ENCODE assay signal across 1 cellular context in the genomic region with DNA sequence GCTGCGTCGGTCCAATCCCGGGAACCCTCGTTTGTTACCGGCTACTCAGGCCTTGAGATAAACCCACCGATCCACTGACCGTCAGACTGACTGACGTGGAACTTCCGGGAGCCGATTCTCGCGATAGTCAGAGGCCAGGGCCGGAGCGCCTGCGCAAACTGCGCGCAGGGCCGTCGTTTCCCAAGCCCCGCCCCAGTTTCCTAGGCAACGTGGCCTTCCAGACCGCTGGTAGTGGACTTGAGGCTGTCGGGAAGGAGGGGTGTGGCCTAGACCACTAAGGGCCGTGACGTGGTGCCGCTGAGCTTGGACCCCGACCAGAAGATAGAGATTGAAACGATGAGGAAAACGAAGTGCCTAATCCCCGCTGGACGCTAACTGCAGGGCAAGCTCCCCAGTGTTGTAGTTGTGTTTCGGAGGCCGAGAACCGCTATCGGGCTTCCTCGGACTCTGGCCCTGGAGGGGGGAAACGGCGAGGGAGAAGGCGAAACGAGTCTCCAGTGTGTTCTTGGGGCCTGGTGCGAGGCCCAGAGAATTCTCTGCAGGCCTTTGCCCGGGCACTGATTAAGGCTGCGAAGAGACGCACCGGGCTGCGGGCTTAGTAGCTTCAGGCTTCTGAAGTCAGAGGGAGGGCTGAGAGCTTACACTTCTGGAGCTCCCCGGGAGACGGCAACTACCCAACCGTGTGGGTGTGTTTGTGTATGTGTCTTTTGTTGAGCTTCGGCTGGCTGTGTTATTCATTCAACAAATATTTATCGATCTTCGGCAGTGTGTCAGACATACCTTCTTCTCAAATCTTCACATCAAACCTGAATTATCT.
TF ChIP-seq lines count a peak whose summit lies in the region.

COPB2 (minus strand) TSS at position 96 of the 817 bp plus-strand sequence. CDS start 97 bp downstream, outside the sequence.

TF ChIP-seq in GM12878, 131 proteins besides CTCF, POLR2A, EP300 and RAD21 (continued from another document and continues in another):
- no peak for TF ChIP-seq HSF1 (IDR thresholded peaks at IDR 0.05; ENCODE audit: low read depth, low read length)
- TF ChIP-seq RB1 (IDR thresholded peaks at IDR 0.05; ENCODE audit: borderline replicate concordance): peak; percentile 37; the same call in 1 of the 2 replicates
- TF ChIP-seq BRCA1 (IDR thresholded peaks at IDR 0.05; ENCODE audit: low read depth, low read length): peak; percentile 97
- TF ChIP-seq TCF12 (IDR thresholded peaks at IDR 0.05; ENCODE audit: low read depth, low read length): no peak
- peak; percentile 97 for TF ChIP-seq CBFB (IDR thresholded peaks at IDR 0.05; ENCODE audit: low read depth)
- TF ChIP-seq YBX1 (IDR thresholded peaks at IDR 0.05): no peak
- no peak for TF ChIP-seq ZNF687 (IDR thresholded peaks at IDR 0.05)
- TF ChIP-seq ZNF207 (IDR thresholded peaks at IDR 0.05; ENCODE audit: borderline replicate concordance): peak; percentile 37; the same call in 1 of the 2 replicates
- no peak for TF ChIP-seq E2F4 (IDR thresholded peaks at IDR 0.05; ENCODE audit: low read depth, low read length)
- TF ChIP-seq, protein P1, sequence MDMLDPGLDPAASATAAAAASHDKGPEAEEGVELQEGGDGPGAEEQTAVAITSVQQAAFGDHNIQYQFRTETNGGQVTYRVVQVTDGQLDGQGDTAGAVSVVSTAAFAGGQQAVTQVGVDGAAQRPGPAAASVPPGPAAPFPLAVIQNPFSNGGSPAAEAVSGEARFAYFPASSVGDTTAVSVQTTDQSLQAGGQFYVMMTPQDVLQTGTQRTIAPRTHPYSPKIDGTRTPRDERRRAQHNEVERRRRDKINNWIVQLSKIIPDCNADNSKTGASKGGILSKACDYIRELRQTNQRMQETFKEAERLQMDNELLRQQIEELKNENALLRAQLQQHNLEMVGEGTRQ (IDR thresholded peaks at IDR 0.05; ENCODE audit: borderline replicate concordance, low read depth, low read length): no peak
- no peak for TF ChIP-seq CBX5 (IDR thresholded peaks at IDR 0.05; ENCODE audit: low read depth)
- TF ChIP-seq, protein P2, sequence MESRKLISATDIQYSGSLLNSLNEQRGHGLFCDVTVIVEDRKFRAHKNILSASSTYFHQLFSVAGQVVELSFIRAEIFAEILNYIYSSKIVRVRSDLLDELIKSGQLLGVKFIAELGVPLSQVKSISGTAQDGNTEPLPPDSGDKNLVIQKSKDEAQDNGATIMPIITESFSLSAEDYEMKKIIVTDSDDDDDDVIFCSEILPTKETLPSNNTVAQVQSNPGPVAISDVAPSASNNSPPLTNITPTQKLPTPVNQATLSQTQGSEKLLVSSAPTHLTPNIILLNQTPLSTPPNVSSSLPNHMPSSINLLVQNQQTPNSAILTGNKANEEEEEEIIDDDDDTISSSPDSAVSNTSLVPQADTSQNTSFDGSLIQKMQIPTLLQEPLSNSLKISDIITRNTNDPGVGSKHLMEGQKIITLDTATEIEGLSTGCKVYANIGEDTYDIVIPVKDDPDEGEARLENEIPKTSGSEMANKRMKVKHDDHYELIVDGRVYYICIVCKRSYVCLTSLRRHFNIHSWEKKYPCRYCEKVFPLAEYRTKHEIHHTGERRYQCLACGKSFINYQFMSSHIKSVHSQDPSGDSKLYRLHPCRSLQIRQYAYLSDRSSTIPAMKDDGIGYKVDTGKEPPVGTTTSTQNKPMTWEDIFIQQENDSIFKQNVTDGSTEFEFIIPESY (IDR thresholded peaks at IDR 0.05): no peak
- no peak for TF ChIP-seq ZNF24 (IDR thresholded peaks at IDR 0.05)
- TF ChIP-seq EZH2 (IDR thresholded peaks at IDR 0.05; ENCODE audit: borderline replicate concordance, control insufficient read depth, low read depth, low read length): no peak
- 0 out of 2 replicates have a peak, but pooled peaks have one; percentile 18 for TF ChIP-seq MYB (IDR thresholded peaks at IDR 0.05; ENCODE audit: borderline replicate concordance, low read depth, low read length)
- TF ChIP-seq SMC3 (IDR thresholded peaks at IDR 0.05; ENCODE audit: borderline replicate concordance, low read length): no peak
- 0 out of 2 replicates have a peak, but pooled peaks have one; percentile 12 for TF ChIP-seq SMARCA5 (IDR thresholded peaks at IDR 0.05)
- TF ChIP-seq ETV6 (conservative IDR thresholded peaks at IDR 0.05 in 1 of 2, IDR thresholded peaks at IDR 0.05 in 1 of 2; ENCODE audit: borderline replicate concordance in 1 of 2, low read depth in 1 of 2): no peak
- TF ChIP-seq IRF3 (IDR thresholded peaks at IDR 0.05): 0 out of 2 replicates have a peak, but pooled peaks have one; percentile 17
- TF ChIP-seq, protein P3, sequence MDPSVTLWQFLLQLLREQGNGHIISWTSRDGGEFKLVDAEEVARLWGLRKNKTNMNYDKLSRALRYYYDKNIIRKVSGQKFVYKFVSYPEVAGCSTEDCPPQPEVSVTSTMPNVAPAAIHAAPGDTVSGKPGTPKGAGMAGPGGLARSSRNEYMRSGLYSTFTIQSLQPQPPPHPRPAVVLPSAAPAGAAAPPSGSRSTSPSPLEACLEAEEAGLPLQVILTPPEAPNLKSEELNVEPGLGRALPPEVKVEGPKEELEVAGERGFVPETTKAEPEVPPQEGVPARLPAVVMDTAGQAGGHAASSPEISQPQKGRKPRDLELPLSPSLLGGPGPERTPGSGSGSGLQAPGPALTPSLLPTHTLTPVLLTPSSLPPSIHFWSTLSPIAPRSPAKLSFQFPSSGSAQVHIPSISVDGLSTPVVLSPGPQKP (IDR thresholded peaks at IDR 0.05; ENCODE audit: low read depth, low read length): peak; percentile 91
- TF ChIP-seq NBN (IDR thresholded peaks at IDR 0.05): peak; percentile 76
- TF ChIP-seq SIN3A (IDR thresholded peaks at IDR 0.05; ENCODE audit: low read depth, low read length): no peak
- TF ChIP-seq SRF (IDR thresholded peaks at IDR 0.05; ENCODE audit: low read depth in 2 of 2, low read length in 2 of 2): no peak
- no peak for TF ChIP-seq SREBF1 (IDR thresholded peaks at IDR 0.05; ENCODE audit: low read length)
- TF ChIP-seq GATAD2B (conservative IDR thresholded peaks at IDR 0.05; ENCODE audit: low read depth): peak; percentile 81; the same call in 1 of the 2 replicates
- peak; percentile 83 for TF ChIP-seq NRF1 (conservative IDR thresholded peaks at IDR 0.05; ENCODE audit: low read depth, low read length)
- no peak for TF ChIP-seq EGR1 (IDR thresholded peaks at IDR 0.05; ENCODE audit: borderline replicate concordance in 1 of 2, low read depth in 2 of 2, low read length in 2 of 2)
- TF ChIP-seq RELB (IDR thresholded peaks at IDR 0.05; ENCODE audit: low read depth): no peak
- peak; percentile 65 for TF ChIP-seq IKZF1 (conservative IDR thresholded peaks at IDR 0.05)
- TF ChIP-seq ZNF384 (IDR thresholded peaks at IDR 0.05; ENCODE audit: borderline replicate concordance, low read depth, low read length): no peak
- TF ChIP-seq SMAD1 (IDR thresholded peaks at IDR 0.05; ENCODE audit: low read depth, partially characterized antibody): peak; percentile 13
- TF ChIP-seq MLLT1 (IDR thresholded peaks at IDR 0.05): peak; percentile 76
- TF ChIP-seq ESRRA (IDR thresholded peaks at IDR 0.05; ENCODE audit: low read length): no peak
- peak; percentile 100 for TF ChIP-seq CHD2 (IDR thresholded peaks at IDR 0.05; ENCODE audit: borderline replicate concordance, low read depth, low read length)
- TF ChIP-seq BCL11A (IDR thresholded peaks at IDR 0.05; ENCODE audit: low read depth, low read length): no peak
- no peak for TF ChIP-seq RAD51 (IDR thresholded peaks at IDR 0.05)
- no peak for TF ChIP-seq TARDBP (IDR thresholded peaks at IDR 0.05; ENCODE audit: borderline replicate concordance)
- TF ChIP-seq, protein P4, sequence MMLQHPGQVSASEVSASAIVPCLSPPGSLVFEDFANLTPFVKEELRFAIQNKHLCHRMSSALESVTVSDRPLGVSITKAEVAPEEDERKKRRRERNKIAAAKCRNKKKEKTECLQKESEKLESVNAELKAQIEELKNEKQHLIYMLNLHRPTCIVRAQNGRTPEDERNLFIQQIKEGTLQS (IDR thresholded peaks at IDR 0.05; ENCODE audit: borderline replicate concordance, extremely low read depth, low read depth, low read length): no peak
- no peak for TF ChIP-seq DPF2 (IDR thresholded peaks at IDR 0.05)
- TF ChIP-seq TCF7 (IDR thresholded peaks at IDR 0.05; ENCODE audit: borderline replicate concordance): no peak
- peak; percentile 69; the same call in 2 of the 3 replicates for TF ChIP-seq POU2F2 (IDR thresholded peaks at IDR 0.05; ENCODE audit: borderline replicate concordance, low read depth, low read length)
- TF ChIP-seq MTA2 (IDR thresholded peaks at IDR 0.05; ENCODE audit: low read depth): no peak
- no peak for TF ChIP-seq IRF4 (IDR thresholded peaks at IDR 0.05; ENCODE audit: low read depth, low read length)
